In the genomic region with DNA sequence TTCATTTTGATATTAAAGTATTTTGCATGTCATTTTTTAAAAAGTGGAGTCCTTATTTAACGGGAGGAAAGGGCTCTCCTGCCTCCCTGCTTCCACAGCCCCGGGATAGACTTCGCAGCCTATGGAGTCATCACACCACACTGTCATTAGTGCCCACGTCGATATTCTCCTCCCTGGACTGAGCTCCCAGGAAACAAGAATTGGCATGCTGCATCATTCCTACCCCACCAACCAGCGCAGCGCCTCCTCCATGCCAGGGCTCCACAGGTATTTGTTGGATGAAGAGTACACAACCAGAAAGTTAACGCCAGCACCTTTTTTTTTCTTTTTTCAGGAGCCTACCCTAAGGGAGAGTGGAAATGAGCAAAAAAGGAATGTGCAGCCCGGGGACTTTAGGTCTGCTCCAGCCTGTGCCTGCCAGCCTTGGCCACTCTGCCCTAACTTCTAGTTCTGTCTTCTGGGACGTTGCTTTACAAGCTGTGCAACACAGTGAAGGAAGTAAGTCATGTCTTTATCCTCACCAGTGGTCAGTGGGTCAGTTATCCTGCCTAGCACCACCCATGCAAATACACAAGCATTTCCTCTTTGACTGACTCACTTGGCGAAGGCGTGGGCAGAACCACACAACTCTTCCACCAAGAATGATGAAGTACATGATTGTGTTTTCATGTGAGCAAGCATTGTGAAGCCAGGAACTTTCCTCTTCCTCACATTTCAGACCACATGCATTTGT, we compare ENCODE assay signal across 8 cellular contexts.
DNase-seq lines count a peak whose midpoint lies in the region; ATAC-seq, FAIRE-seq and TF ChIP-seq lines count a peak whose summit lies in the region.

No MANE protein-coding gene starts in this region.

- no peak overlapping the region for H2BK12ac ChIP-seq in neuronal stem cell (ENCODE audit: low read length)

- no peak overlapping the region for H3K27ac ChIP-seq in neuronal stem cell (replicated peaks; ENCODE audit: low read length)

- no peak overlapping the region for H3K14ac ChIP-seq in neuronal stem cell (ENCODE audit: low read length)

- FAIRE-seq in frontal cortex (lab: Jason Lieb, UNC) (no peak), GM19239 (lab: Jason Lieb, UNC) (no peak)

- peaks cover 0 to 4% (median 0%) of the 10 kb centered on the region in 3 experiments for H3K27me3 ChIP-seq in neuronal stem cell (ENCODE audit: control insufficient read depth in 3 of 3, insufficient read depth in 3 of 3, low read depth in 1 of 3, low read length in 3 of 3)

- no peak overlapping the region for H3K4ac ChIP-seq in neuronal stem cell (ENCODE audit: low read length)

- no peak overlapping the region for H3K4me2 ChIP-seq in neuronal stem cell (ENCODE audit: insufficient read depth, low read length, poor library complexity, severe bottlenecking)

- TF ChIP-seq CTCF in cardiac fibroblast (IDR thresholded peaks at IDR 0.05; ENCODE audit: low read depth, low read length), result no peak

- DNase-seq in HS-5 (ENCODE audit: low read depth), result peak; percentile 63
- peak; percentile 95 to 97 for DNase-seq in cardiac fibroblast (ENCODE audit: low read depth in 2 of 2)
- DNase-seq in neuronal stem cell (ENCODE audit: low spot score), result no peak
- no peak for DNase-seq in G401 (ENCODE audit: low spot score)
- no peak for DNase-seq in activated gamma-delta T cell (lab: John Stamatoyannopoulos, UW)
- DNase-seq in frontal cortex (ENCODE audit: low spot score in 2 of 2), result no peak
- no peak for DNase-seq in GM19239 (ENCODE audit: insufficient read length, low spot score)

- WGBS in neuronal stem cell (ENCODE audit: extremely low coverage in 2 of 2, insufficient read length in 2 of 2, insufficient replicate concordance in 1 of 2), 2 donors, result no CpG with 5 or more reads among the region's 12 CpGs

- H4K91ac ChIP-seq in neuronal stem cell (ENCODE audit: low read depth, low read length, poor library complexity), result no peak overlapping the region

- H3K18ac ChIP-seq in neuronal stem cell (ENCODE audit: low read length), result no peak overlapping the region

- in situ Hi-C loops in G401 (cut with HindIII; ENCODE audit: low sequenced_read_pairs), result no loop called here

- no peak overlapping the region for H2AK5ac ChIP-seq in neuronal stem cell (ENCODE audit: low read depth, low read length)

- H3K9ac ChIP-seq in neuronal stem cell (ENCODE audit: low read depth, low read length, poor library complexity), result no peak overlapping the region

- H3K4me3 ChIP-seq in cardiac fibroblast (replicated peaks in 1 of 2; ENCODE audit: low read depth in 2 of 2, low read length in 2 of 2), result peak overlapping the region in 1 of 2 donors; percentile 2
- no peak overlapping the region for H3K4me3 ChIP-seq in neuronal stem cell (ENCODE audit: low read length in 2 of 2)

- no peaks in the 10 kb centered on the region for H3K36me3 ChIP-seq in neuronal stem cell (replicated peaks in 1 of 2; ENCODE audit: control insufficient read depth in 2 of 2, insufficient read depth in 2 of 2, low read length in 2 of 2)

- peak; percentile 51 for ATAC-seq in GM18909 (IDR thresholded peaks at IDR 0.05; ENCODE audit: poor library complexity, unreplicated experiment)

- peak overlapping the region; percentile 47 for H3K23ac ChIP-seq in neuronal stem cell (ENCODE audit: low read depth, low read length, poor library complexity)

- no peak overlapping the region for H4K8ac ChIP-seq in neuronal stem cell (ENCODE audit: low read depth, low read length)

- no peaks in the 10 kb centered on the region for H3K9me3 ChIP-seq in neuronal stem cell (replicated peaks in 1 of 2; ENCODE audit: control insufficient read depth in 2 of 2, insufficient read depth in 1 of 2, low read depth in 1 of 2, low read length in 2 of 2)

- no peak overlapping the region for H2BK120ac ChIP-seq in neuronal stem cell (ENCODE audit: low read depth, low read length)

- H2AFZ ChIP-seq in neuronal stem cell (ENCODE audit: low read length), result no peak overlapping the region

- no peaks in the 10 kb centered on the region for H3K79me1 ChIP-seq in neuronal stem cell (ENCODE audit: low read depth, low read length)

- H3K4me1 ChIP-seq in neuronal stem cell (ENCODE audit: control insufficient read depth in 2 of 2, insufficient read depth in 1 of 2, low read depth in 1 of 2, low read length in 2 of 2), result peaks cover 0 to 2% of the 10 kb centered on the region in 2 donors

- no peak overlapping the region for H2BK5ac ChIP-seq in neuronal stem cell (ENCODE audit: low read length)

- H2BK15ac ChIP-seq in neuronal stem cell (ENCODE audit: low read length), result no peak overlapping the region

Comparison
In these comparisons a context has a peak if more than half of its experiments do, and no peak if none do; other contexts are left out.
1. DNase-seq: peak in HS-5 (single experiment) and cardiac fibroblast (2 of 2); none in neuronal stem cell (single experiment), G401 (single experiment), activated gamma-delta T cell (single experiment), frontal cortex (0 of 2) and GM19239 (single experiment).